9 cellular contexts compared by ENCODE assay signal in the genomic region with DNA sequence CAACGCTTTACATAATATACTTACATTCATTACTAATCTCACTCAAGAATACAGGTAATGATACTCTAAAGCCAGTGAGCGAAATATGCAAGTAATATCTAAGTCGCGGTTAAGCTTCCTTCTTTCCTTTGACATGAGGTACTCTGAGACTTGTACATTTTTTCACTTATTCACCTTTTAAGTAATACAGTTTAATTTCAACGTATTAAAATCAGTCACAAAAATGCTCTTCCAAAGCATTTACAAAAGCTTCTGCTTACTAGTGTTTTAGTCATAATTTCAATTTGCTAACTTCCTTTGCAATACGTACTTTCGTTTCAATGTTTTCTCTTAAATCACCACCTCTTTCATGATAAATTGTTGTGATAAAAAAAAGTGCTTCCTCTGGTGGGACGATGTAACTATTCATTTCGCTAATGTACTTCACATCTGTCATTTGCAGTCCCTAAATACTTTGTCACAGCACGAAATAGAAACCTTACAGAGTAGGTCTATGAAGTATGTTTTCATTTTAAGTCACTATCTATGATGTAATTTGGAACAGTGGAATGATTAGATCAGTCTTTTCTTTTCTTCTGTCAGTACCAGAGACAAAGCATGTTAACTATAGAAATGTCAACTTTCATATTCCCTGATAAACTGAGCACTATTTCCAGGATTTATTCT. TPM values are rescaled to one million over a fixed set of nuclear protein-coding genes. Genes with fewer than 3 reads are reported as not detected.
A peak's percentile ranks its signal among the peaks of the same experiment; 100 is the strongest.
DNase-seq lines count a peak whose midpoint lies in the region; ATAC-seq lines count a peak whose summit lies in the region.
"Had no signal": no experiment of that assay in that cellular context is flagged by ENCODE, and none has a peak within 500 bp of the region (broad histone marks: within the 10 kb centered on the region; RNA-seq: fewer than 3 reads in every experiment).

No MANE protein-coding gene starts in this region.

- no peak overlapping the region for H3K27ac Mint-ChIP-seq in memory B cell

- peak overlapping the region; percentile 56 for H3K4me3 Mint-ChIP-seq in memory B cell

- H3K4me1 Mint-ChIP-seq in memory B cell: peaks cover 3% of the 10 kb centered on the region

- no peaks in the 10 kb centered on the region for H3K36me3 Mint-ChIP-seq in memory B cell

- ATAC-seq in GM18508 (IDR thresholded peaks at IDR 0.05; ENCODE audit: insufficient read depth, unreplicated experiment) (peak; percentile 85), GM21723 (IDR thresholded peaks at IDR 0.05; ENCODE audit: unreplicated experiment) (peak; percentile 91), memory B cell (ENCODE audit: low read depth) (no peak)
- ATAC-seq: K562 had no signal

- no peaks in the 10 kb centered on the region for H3K27me3 Mint-ChIP-seq in memory B cell

- DNase-seq in LHCN-M2 (ENCODE audit: low read depth): peak; percentile 7
- DNase-seq in memory B cell (ENCODE audit: low spot score in 2 of 2): no peak
- no peak for DNase-seq in LoVo (ENCODE audit: low spot score)
- DNase-seq in activated effector memory CD4-positive, alpha-beta T cell treated with Interleukin-2 at 50 U/mL for 16 hours: no peak
- no peak for DNase-seq in SKM-1 (lab: John Stamatoyannopoulos, UW; ENCODE audit: unreplicated experiment)
- no peak for DNase-seq in COLO668 (lab: John Stamatoyannopoulos, UW; ENCODE audit: unreplicated experiment)

- peaks cover 13% of the 10 kb centered on the region for H3K9me3 Mint-ChIP-seq in memory B cell

RNA-seq across cellular contexts. Expression of gene ADGRL4, which starts 34.0 kb away (rescaled TPM):
- total RNA-seq in LHCN-M2 (2014; rRNA removed): 2.0 and 2.1 TPM in 2 replicates
- polyA plus RNA-seq in LHCN-M2 (2012): 1.0 TPM
- total RNA-seq: K562 had no signal
- polyA plus RNA-seq: K562 had no signal
